In genomic region chr13:98297043-98297442, GRCh38 we compare ENCODE assay signal across 13 cellular contexts.
"Had no signal": no experiment of that assay in that cellular context is flagged by ENCODE, and none has a peak within 500 bp of the region (broad histone marks: within the 10 kb centered on the region; RNA-seq: fewer than 3 reads in every experiment).

No MANE protein-coding gene starts in this region.

- H3K4me3 ChIP-seq: breast epithelium, right atrium auricular region, smooth muscle cell, transverse colon had no signal

- DNase-seq: activated CD4-positive, alpha-beta memory T cell treated with anti-CD3 and anti-CD28 coated beads for 36 hours; activated CD4-positive, alpha-beta T cell treated with anti-CD3 and anti-CD28 coated beads for 1 hour; aorta; endodermal cell; erythroblast; hippocampal formation; kidney glomerular epithelial cell; naive B cell; posterior cingulate gyrus; transverse colon had no signal
